In genomic region chrX:2794336-2794735, GRCh38 we compare ENCODE assay signal across 1 cellular context.
TF ChIP-seq lines count a peak whose summit lies in the region.

No MANE protein-coding gene starts in this region.

TF ChIP-seq in GM23338, 12 proteins besides CTCF, POLR2A, EP300 and RAD21 (continued from another document):
- no peak for TF ChIP-seq ZNF462 (CRISPR knock-in tag; IDR thresholded peaks at IDR 0.05)
- TF ChIP-seq ZNF114 (CRISPR knock-in tag; IDR thresholded peaks at IDR 0.05) = no peak
